In genomic region chr4:32393806-32394205, GRCh38 we compare ENCODE assay signal across 22 cellular contexts.
DNase-seq lines count a peak whose midpoint lies in the region; TF ChIP-seq lines count a peak whose summit lies in the region.
"Had no signal": no experiment of that assay in that cellular context is flagged by ENCODE, and none has a peak within 500 bp of the region (broad histone marks: within the 10 kb centered on the region; RNA-seq: fewer than 3 reads in every experiment).

No MANE protein-coding gene starts in this region.

- H3K4me2 ChIP-seq in OCI-LY7 (ENCODE audit: low read length) (no peak overlapping the region), SU-DHL-6 (ENCODE audit: low read depth, low read length, poor library complexity, severe bottlenecking) (no peak overlapping the region)
- H3K4me2 ChIP-seq: A549, BLaER1 had no signal

- no peaks in the 10 kb centered on the region for H3K27me3 Mint-ChIP-seq in activated CD4-positive, alpha-beta memory T cell treated with anti-CD3 and anti-CD28 coated beads, Interleukin-2, amount 10 ng/mL, durations not matched to agents 7 days and 5 days
- no peaks in the 10 kb centered on the region for H3K27me3 Mint-ChIP-seq in activated T-helper 1 cell treated with anti-CD3 and anti-CD28 coated beads, Interleukin-12 subunit alpha, Interleukin-12 subunit beta, Interleukin-2, Interleukin-4 antibody, amounts not matched to agents 30 ng/mL and 10 ng/mL and 1 ng/mL, durations not matched to agents 14 hours and 24 hours and 36 hours (ENCODE audit: insufficient read depth)
- H3K27me3 Mint-ChIP-seq: B cell; CD4-positive, CD25-positive, alpha-beta regulatory T cell had no signal

- no peaks in the 10 kb centered on the region for H3K27me3 ChIP-seq in ACC112 (ENCODE audit: insufficient read depth, low read length)
- no peaks in the 10 kb centered on the region for H3K27me3 ChIP-seq in SU-DHL-6 (ENCODE audit: low read length)
- H3K27me3 ChIP-seq: BLaER1 had no signal

- H3K4me3 ChIP-seq in ACC112 (ENCODE audit: low read depth, low read length) = no peak overlapping the region
- no peak overlapping the region for H3K4me3 ChIP-seq in OCI-LY7 (ENCODE audit: low read depth, low read length, poor library complexity, severe bottlenecking)
- no peak overlapping the region for H3K4me3 ChIP-seq in SU-DHL-6 (ENCODE audit: insufficient read depth, low read length, poor library complexity, severe bottlenecking)
- H3K4me3 ChIP-seq: A549, BLaER1, GM12878, GM23248 had no signal

- DNase-seq in OCI-LY7 (ENCODE audit: low spot score) (no peak), epithelial cell of prostate (ENCODE audit: low read depth, low spot score) (peak; percentile 5), SIG-M5 treated with dmso at 0.1 percent for 504 hours (lab: John Stamatoyannopoulos, UW; ENCODE audit: unreplicated experiment) (no peak), Ammon's horn (ENCODE audit: low spot score) (no peak)
- DNase-seq in activated CD4-positive, alpha-beta memory T cell treated with anti-CD3 and anti-CD28 coated beads, Interleukin-2, amount 10 ng/mL, durations not matched to agents 7 days and 5 days = no peak
- DNase-seq in activated T-helper 1 cell treated with anti-CD3 and anti-CD28 coated beads, Interleukin-12 subunit alpha, Interleukin-12 subunit beta, Interleukin-2, Interleukin-4 antibody, amounts not matched to agents 30 ng/mL and 10 ng/mL and 1 ng/mL, durations not matched to agents 14 hours and 24 hours and 36 hours (ENCODE audit: low spot score) = no peak
- DNase-seq: 8988T; Caco-2; CD4-positive, CD25-positive, alpha-beta regulatory T cell; CD8-positive, alpha-beta T cell; DMS79; EL; GDM1; GM23248; HCEC 1CT had no signal

- H3K9me3 ChIP-seq in OCI-LY7 (ENCODE audit: low read length) = no peaks in the 10 kb centered on the region
- H3K9me3 ChIP-seq in SU-DHL-6 (ENCODE audit: insufficient read depth, low read length) = no peaks in the 10 kb centered on the region; the same call in 1 of the 2 replicates
- H3K9me3 ChIP-seq: A549, BLaER1, Caco-2 had no signal

- H3K4me1 Mint-ChIP-seq in activated CD4-positive, alpha-beta memory T cell treated with anti-CD3 and anti-CD28 coated beads, Interleukin-2, amount 10 ng/mL, durations not matched to agents 7 days and 5 days = no peaks in the 10 kb centered on the region
- no peaks in the 10 kb centered on the region for H3K4me1 Mint-ChIP-seq in activated T-helper 1 cell treated with anti-CD3 and anti-CD28 coated beads, Interleukin-12 subunit alpha, Interleukin-12 subunit beta, Interleukin-2, Interleukin-4 antibody, amounts not matched to agents 30 ng/mL and 10 ng/mL and 1 ng/mL, durations not matched to agents 14 hours and 24 hours and 36 hours (ENCODE audit: low read depth)
- H3K4me1 Mint-ChIP-seq: B cell; CD4-positive, CD25-positive, alpha-beta regulatory T cell had no signal

- CTCF ChIA-PET in OCI-LY7 (lab: Charles Lee; ENCODE audit: unreplicated experiment) = no interaction called here
- CTCF ChIA-PET in activated CD4-positive, alpha-beta memory T cell treated with anti-CD3 and anti-CD28 coated beads, Interleukin-2, amount 10 ng/mL, durations not matched to agents 7 days and 5 days (lab: Charles Lee) = no interaction called here

- H3K4me3 Mint-ChIP-seq in activated CD4-positive, alpha-beta memory T cell treated with anti-CD3 and anti-CD28 coated beads, Interleukin-2, amount 10 ng/mL, durations not matched to agents 7 days and 5 days = no peak overlapping the region
- H3K4me3 Mint-ChIP-seq in activated T-helper 1 cell treated with anti-CD3 and anti-CD28 coated beads, Interleukin-12 subunit alpha, Interleukin-12 subunit beta, Interleukin-2, Interleukin-4 antibody, amounts not matched to agents 30 ng/mL and 10 ng/mL and 1 ng/mL, durations not matched to agents 14 hours and 24 hours and 36 hours = no peak overlapping the region
- H3K4me3 Mint-ChIP-seq: B cell; CD4-positive, CD25-positive, alpha-beta regulatory T cell; CD8-positive, alpha-beta T cell had no signal

- H3F3A ChIP-seq in SU-DHL-6 (ENCODE audit: insufficient read depth) = no peaks in the 10 kb centered on the region

- H4K20me1 ChIP-seq in OCI-LY7 (ENCODE audit: insufficient read depth, low read length) (no peaks in the 10 kb centered on the region), SU-DHL-6 (ENCODE audit: low read depth, low read length) (no peaks in the 10 kb centered on the region)
- H4K20me1 ChIP-seq: BLaER1 had no signal

- no peak for TF ChIP-seq CTCF in OCI-LY7 (conservative IDR thresholded peaks at IDR 0.05; ENCODE audit: low read length)
- no peak for TF ChIP-seq CTCF in SU-DHL-6 (IDR thresholded peaks at IDR 0.05; ENCODE audit: insufficient read depth, low read length, poor library complexity, severe bottlenecking)

- H2AFZ ChIP-seq in ACC112 (ENCODE audit: low read length, unreplicated experiment) (peak overlapping the region; percentile 21), OCI-LY7 (ENCODE audit: low read length) (0 out of 2 replicates have a peak overlapping the region, but pooled peaks have one; percentile 19), SU-DHL-6 (ENCODE audit: low read depth, low read length, severe bottlenecking) (peak overlapping the region; percentile 87)
- H2AFZ ChIP-seq: GM23248 had no signal

- H3K36me3 ChIP-seq in ACC112 (ENCODE audit: insufficient read depth, low read length) = no peaks in the 10 kb centered on the region
- H3K36me3 ChIP-seq in OCI-LY7 (ENCODE audit: insufficient read depth, low read length) = no peaks in the 10 kb centered on the region
- no peaks in the 10 kb centered on the region for H3K36me3 ChIP-seq in SU-DHL-6 (ENCODE audit: low read length)
- H3K36me3 ChIP-seq: BLaER1 had no signal

- H3K9me2 ChIP-seq in OCI-LY7 (ENCODE audit: insufficient read depth, low read length) (no peaks in the 10 kb centered on the region), SU-DHL-6 (replicated peaks; ENCODE audit: insufficient read depth, low read length) (no peaks in the 10 kb centered on the region)

- BruUV-seq in OCI-LY7 (replicated peaks; lab: Mats Ljungman, UMichigan) = no TSS peak

- H3K27ac Mint-ChIP-seq in activated CD4-positive, alpha-beta memory T cell treated with anti-CD3 and anti-CD28 coated beads, Interleukin-2, amount 10 ng/mL, durations not matched to agents 7 days and 5 days = no peak overlapping the region
- no peak overlapping the region for H3K27ac Mint-ChIP-seq in activated T-helper 1 cell treated with anti-CD3 and anti-CD28 coated beads, Interleukin-12 subunit alpha, Interleukin-12 subunit beta, Interleukin-2, Interleukin-4 antibody, amounts not matched to agents 30 ng/mL and 10 ng/mL and 1 ng/mL, durations not matched to agents 14 hours and 24 hours and 36 hours
- H3K27ac Mint-ChIP-seq: B cell; CD4-positive, CD25-positive, alpha-beta regulatory T cell; CD8-positive, alpha-beta T cell had no signal

- no peaks in the 10 kb centered on the region for H3K79me2 ChIP-seq in ACC112 (ENCODE audit: control insufficient read depth, insufficient read depth, low read length, unreplicated experiment)
- H3K79me2 ChIP-seq in OCI-LY7 (ENCODE audit: insufficient read depth, low read depth, low read length) = no peaks in the 10 kb centered on the region
- no peaks in the 10 kb centered on the region for H3K79me2 ChIP-seq in SU-DHL-6 (ENCODE audit: insufficient read depth, low read length)

- POLR2A ChIA-PET in OCI-LY7 (lab: Charles Lee) = interaction anchor here (0.6 kb wide), 1 partner anchor 11 kb away, joined by 8 read pairs; no protein-coding TSS in a partner anchor
- POLR2A ChIA-PET in activated CD4-positive, alpha-beta memory T cell treated with anti-CD3 and anti-CD28 coated beads, Interleukin-2, amount 10 ng/mL, durations not matched to agents 7 days and 5 days (lab: Charles Lee) = no interaction called here

- intact Hi-C loops in OCI-LY7 (cut with micrococcal nuclease; ENCODE audit: unreplicated experiment) = no loop called here
- intact Hi-C loops in activated T-helper 1 cell treated with anti-CD3 and anti-CD28 coated beads, Interleukin-12 subunit alpha, Interleukin-12 subunit beta, Interleukin-2, Interleukin-4 antibody, amounts not matched to agents 30 ng/mL and 10 ng/mL and 1 ng/mL, durations not matched to agents 14 hours and 24 hours and 36 hours (cut with micrococcal nuclease) = no loop called here

- peaks cover 3% of the 10 kb centered on the region for H3K9me3 Mint-ChIP-seq in activated CD4-positive, alpha-beta memory T cell treated with anti-CD3 and anti-CD28 coated beads, Interleukin-2, amount 10 ng/mL, durations not matched to agents 7 days and 5 days
- peaks cover 7% of the 10 kb centered on the region for H3K9me3 Mint-ChIP-seq in activated T-helper 1 cell treated with anti-CD3 and anti-CD28 coated beads, Interleukin-12 subunit alpha, Interleukin-12 subunit beta, Interleukin-2, Interleukin-4 antibody, amounts not matched to agents 30 ng/mL and 10 ng/mL and 1 ng/mL, durations not matched to agents 14 hours and 24 hours and 36 hours

- no peak overlapping the region for H3K9ac ChIP-seq in SU-DHL-6 (ENCODE audit: low read length)
- H3K9ac ChIP-seq: BLaER1, GM23248 had no signal

- H3K36me3 Mint-ChIP-seq in activated CD4-positive, alpha-beta memory T cell treated with anti-CD3 and anti-CD28 coated beads, Interleukin-2, amount 10 ng/mL, durations not matched to agents 7 days and 5 days (ENCODE audit: low read depth) = no peaks in the 10 kb centered on the region
- H3K36me3 Mint-ChIP-seq in activated T-helper 1 cell treated with anti-CD3 and anti-CD28 coated beads, Interleukin-12 subunit alpha, Interleukin-12 subunit beta, Interleukin-2, Interleukin-4 antibody, amounts not matched to agents 30 ng/mL and 10 ng/mL and 1 ng/mL, durations not matched to agents 14 hours and 24 hours and 36 hours (ENCODE audit: low read depth) = no peaks in the 10 kb centered on the region
- H3K36me3 Mint-ChIP-seq: CD4-positive, CD25-positive, alpha-beta regulatory T cell; CD8-positive, alpha-beta T cell had no signal

- H3K4me1 ChIP-seq in ACC112 (ENCODE audit: control insufficient read depth, insufficient read depth, low read length, unreplicated experiment) (no peaks in the 10 kb centered on the region), OCI-LY7 (ENCODE audit: insufficient read depth, low read length, poor library complexity, severe bottlenecking) (no peaks in the 10 kb centered on the region)
- H3K4me1 ChIP-seq: A549, BLaER1, Caco-2 had no signal

- H3K27ac ChIP-seq in ACC112 (ENCODE audit: low read depth, low read length) (no peak overlapping the region), OCI-LY7 (ENCODE audit: low read depth, low read length, poor library complexity, severe bottlenecking) (no peak overlapping the region), SU-DHL-6 (ENCODE audit: low read depth, low read length) (no peak overlapping the region), epithelial cell of prostate (no peak overlapping the region)
- H3K27ac ChIP-seq: A549, BLaER1, C4-2B, GM23248 had no signal

Comparison
In these comparisons a context has a peak if more than half of its experiments do, and no peak if none do; other contexts are left out.
1. H2AFZ ChIP-seq: peak in every context shown above with its lines; median percentile 87 in SU-DHL-6; 21 in ACC112; 19 in OCI-LY7.